Comparison of ENCODE assay signal across 8 cellular contexts in the genomic region with DNA sequence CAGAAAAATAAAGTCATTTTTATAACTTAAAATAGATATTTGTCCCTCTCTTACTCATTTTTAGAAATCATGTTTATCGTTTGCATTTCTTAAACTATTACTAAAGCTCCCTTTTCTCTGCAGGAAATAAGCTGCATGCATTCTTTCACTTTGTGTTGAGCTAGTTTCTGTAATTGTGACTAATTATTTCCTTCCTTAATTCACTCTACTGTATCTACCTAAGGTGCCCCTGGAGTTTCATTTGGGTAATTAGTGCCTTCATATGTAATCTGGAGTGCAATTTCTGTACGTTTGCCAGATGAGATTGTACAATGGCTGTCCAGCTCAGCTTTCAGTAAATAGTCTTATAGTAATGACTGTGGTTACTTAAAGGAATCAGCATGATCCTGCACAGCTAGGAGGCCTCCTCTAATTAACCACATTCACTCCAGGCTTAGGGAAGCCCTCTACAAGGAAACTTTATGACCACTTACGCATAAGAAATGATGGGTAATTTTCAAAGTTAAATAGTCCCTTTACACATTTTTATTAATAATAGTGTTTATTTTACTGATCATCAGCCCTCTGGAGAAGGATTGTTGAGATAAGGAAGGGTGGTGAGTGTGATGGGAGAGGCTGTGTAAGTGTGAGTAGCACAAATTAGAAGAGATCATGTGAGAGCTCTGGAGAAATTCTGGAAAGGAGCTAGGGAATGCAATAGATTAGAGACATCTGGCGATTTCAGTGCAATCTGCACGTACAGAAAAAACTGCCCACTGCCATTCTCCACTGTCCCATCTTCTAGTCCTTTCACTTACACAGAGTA.
DNase-seq lines count a peak whose midpoint lies in the region; ATAC-seq and TF ChIP-seq lines count a peak whose summit lies in the region.

No MANE protein-coding gene starts in this region.

- CTCF ChIA-PET in T-cell (lab: Charles Lee): interaction anchor here (0.5 to 3.1 kb wide), 12 partner anchors 9 to 846 kb away, joined by 3 to 18 read pairs (median 4); a partner anchor contains a TSS

- H3K36me3 ChIP-seq in testis (ENCODE audit: low read depth, missing control alignments): no peaks in the 10 kb centered on the region

- H3K4me1 Mint-ChIP-seq in T-cell: peaks cover 65 to 87% (median 85%) of the 10 kb centered on the region in 3 donors

- peak overlapping the region; percentile 95 to 99 for H3K27ac Mint-ChIP-seq in T-cell

- H3K27me3 ChIP-seq in right cardiac atrium (ENCODE audit: control insufficient read depth, insufficient read depth) (no peaks in the 10 kb centered on the region), testis (no peaks in the 10 kb centered on the region)

- TF ChIP-seq CTCF in GM12865 (IDR thresholded peaks at IDR 0.05; ENCODE audit: insufficient read depth, low read depth, low read length, missing control alignments) (no peak), testis (IDR thresholded peaks at IDR 0.05) (no peak)

- H3K9me3 Mint-ChIP-seq in T-cell: no peaks in the 10 kb centered on the region

- 25% methylated on average over 5 of the region's 5 CpGs for WGBS in right cardiac atrium
- 58 to 64% methylated on average over 5 of the region's 5 CpGs for WGBS in testis, 2 donors

- peak; percentile 95 for ATAC-seq in GM21423 (IDR thresholded peaks at IDR 0.05; ENCODE audit: unreplicated experiment)
- peak; percentile 82 for ATAC-seq in HG03571 (IDR thresholded peaks at IDR 0.05; ENCODE audit: unreplicated experiment)
- peak; percentile 68 to 80 (median 77) for ATAC-seq in T-cell (replicated peaks in 1 of 4)
- ATAC-seq in right cardiac atrium: peak; percentile 25 to 48

- no peaks in the 10 kb centered on the region for H3K27me3 Mint-ChIP-seq in T-cell

- DNase-seq in GM12865 (ENCODE audit: low read depth) (peak; percentile 72), T-cell (no peak), right cardiac atrium (no peak), testis (no peak), NCI-H510A treated with DMSO at 0.1 percent for 48 hours (lab: John Stamatoyannopoulos, UW) (no peak), nucleus accumbens (lab: John Stamatoyannopoulos, UW) (no peak)

- H3K27ac ChIP-seq in right cardiac atrium (ENCODE audit: low read length) (peak overlapping the region; percentile 58), testis (no peak overlapping the region)

- H3K4me3 ChIP-seq in GM12865 (ENCODE audit: low read depth, low read length) (peak overlapping the region; percentile 21), right cardiac atrium (ENCODE audit: low read length) (no peak overlapping the region), testis (no peak overlapping the region)

- H3K9me3 ChIP-seq in right cardiac atrium (ENCODE audit: control insufficient read depth, low read length) (no peaks in the 10 kb centered on the region), testis (no peaks in the 10 kb centered on the region)

- peaks cover 8% of the 10 kb centered on the region for H3K4me1 ChIP-seq in right cardiac atrium (ENCODE audit: control insufficient read depth, insufficient read depth, low read length)
- H3K4me1 ChIP-seq in testis: no peaks in the 10 kb centered on the region

- no peak for TF ChIP-seq POLR2A in testis (IDR thresholded peaks at IDR 0.05)

- intact Hi-C loops in right cardiac atrium (cut with DNase I) (loop anchor here in 1 of 4 donors (10.0 kb wide), 1 partner anchor 65 kb away; no protein-coding TSS in a partner anchor), testis (cut with DNase I; ENCODE audit: low total_unique reads) (no loop called here)

- H3K36me3 Mint-ChIP-seq in T-cell: peaks cover 22% of the 10 kb centered on the region

- peak overlapping the region; percentile 26 to 62 (median 62) for H3K4me3 Mint-ChIP-seq in T-cell

- POLR2A ChIA-PET in T-cell (lab: Charles Lee): interaction anchor here (0.5 to 1.4 kb wide), 6 partner anchors 21 to 84 kb away, joined by 3 to 4 read pairs (median 3); no protein-coding TSS in a partner anchor

Comparison
In these comparisons a context has a peak if more than half of its experiments do, and no peak if none do; other contexts are left out.
1. ATAC-seq: peak in every context shown above with its lines; median percentile 95 in GM21423; 82 in HG03571; 77 in T-cell; 36 in right cardiac atrium.